8 cellular contexts compared by ENCODE assay signal in genomic region chr12:12807970-12808702, GRCh38. TPM values are rescaled to one million over a fixed set of nuclear protein-coding genes. Genes with fewer than 3 reads are reported as not detected.
DNase-seq lines count a peak whose midpoint lies in the region; ATAC-seq and TF ChIP-seq lines count a peak whose summit lies in the region.

No MANE protein-coding gene starts in this region.

- H3K36me3 ChIP-seq in WERI-Rb-1, result no peaks in the 10 kb centered on the region

- no peak overlapping the region for H3K4me3 ChIP-seq in WERI-Rb-1 (ENCODE audit: low read depth, low read length)

- peak; percentile 61 for ATAC-seq in GM21529 (IDR thresholded peaks at IDR 0.05; ENCODE audit: unreplicated experiment)
- ATAC-seq in Right ventricle myocardium inferior, result peak; percentile 45

- TF ChIP-seq CTCF in WERI-Rb-1 (IDR thresholded peaks at IDR 0.05; ENCODE audit: low read depth, low read length), result no peak

- no peak overlapping the region for H3K27ac ChIP-seq in WERI-Rb-1

- no peaks in the 10 kb centered on the region for H3K27me3 ChIP-seq in WERI-Rb-1 (ENCODE audit: insufficient read depth, low read depth, severe bottlenecking)

- no peaks in the 10 kb centered on the region for H3K9me3 ChIP-seq in WERI-Rb-1 (ENCODE audit: severe bottlenecking)

- DNase-seq in GF-D8 (lab: John Stamatoyannopoulos, UW) (peak; percentile 2), NAMALWA (ENCODE audit: low spot score) (peak; percentile 85), activated T-helper 1 cell treated with Interleukin-2 at 50 U/mL for 16 hours (ENCODE audit: low read depth) (peak; percentile 46), Right ventricle myocardium inferior (ENCODE audit: missing footprints) (peak; percentile 75), WERI-Rb-1 (no peak), AG08395 (ENCODE audit: low spot score) (no peak)
- peak; percentile 19 for DNase-seq in stimulated activated CD4-positive, alpha-beta T cell treated with anti-CD3 and anti-CD28 coated beads, Interleukin-2, amount 100 ng/mL, for 4 hours (ENCODE audit: low read depth)

- intact Hi-C loops in Right ventricle myocardium inferior (cut with DNase I), result loop anchor here (1.0 kb wide), 1 partner anchor 20 kb away; no protein-coding TSS in a partner anchor

RNA-seq across cellular contexts. Expression of gene DDX47, which starts 5.0 kb away (rescaled TPM):
- 26.5 TPM for total RNA-seq in Right ventricle myocardium inferior

RNA-seq across cellular contexts. Expression of gene APOLD1, which starts 22.7 kb away (rescaled TPM):
- 19.7 TPM for total RNA-seq in Right ventricle myocardium inferior

Comparison
In these comparisons a context has a peak if more than half of its experiments do, and no peak if none do; other contexts are left out.
1. DNase-seq: peak in GF-D8 (single experiment), NAMALWA (single experiment), activated T-helper 1 cell treated with Interleukin-2 at 50 U/mL for 16 hours (single experiment), Right ventricle myocardium inferior (single experiment) and stimulated activated CD4-positive, alpha-beta T cell treated with anti-CD3 and anti-CD28 coated beads, Interleukin-2, amount 100 ng/mL, for 4 hours (single experiment); none in WERI-Rb-1 (single experiment) and AG08395 (single experiment).